In the genomic region with DNA sequence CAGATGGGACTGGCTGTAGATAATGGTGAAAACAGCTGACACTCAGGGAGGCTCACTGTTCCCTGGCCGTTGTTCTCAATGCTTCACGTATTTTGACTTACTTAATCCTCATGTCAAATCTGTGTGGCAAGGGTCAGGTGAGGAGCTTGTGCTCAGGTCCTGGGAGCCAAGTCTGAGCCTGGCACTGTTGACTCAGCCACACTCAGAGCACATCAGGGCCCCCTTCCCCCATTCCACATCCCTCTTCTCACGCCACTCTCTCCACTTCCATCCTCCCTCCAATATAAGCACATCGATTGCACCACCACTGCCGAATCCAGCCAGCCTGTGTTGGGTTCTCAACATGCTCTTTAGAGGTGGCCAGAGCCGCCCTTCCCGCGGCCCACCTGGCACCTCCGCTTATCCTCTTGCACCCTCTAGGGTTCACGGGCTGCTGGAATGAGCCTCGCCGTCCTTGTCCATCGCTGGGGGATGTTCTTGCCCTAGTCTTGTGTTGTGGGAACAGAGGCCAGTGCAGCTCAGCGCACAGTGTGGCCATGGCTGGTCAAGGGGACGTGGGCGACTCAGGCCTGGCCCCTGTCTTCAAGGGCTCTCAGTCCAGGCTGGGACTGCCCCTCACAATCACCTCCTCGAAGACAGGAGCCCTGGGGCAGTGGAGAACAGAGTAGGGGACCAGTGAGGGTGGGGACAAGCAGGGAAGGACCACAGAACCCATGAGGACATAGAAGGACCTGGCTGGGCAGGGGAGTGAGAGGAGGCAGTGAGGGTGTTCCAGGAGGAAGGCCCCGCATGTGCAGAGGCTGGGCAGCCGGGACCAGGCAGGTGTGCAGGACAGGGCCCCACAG, we compare ENCODE assay signal across 11 cellular contexts. TPM values are rescaled to one million over a fixed set of nuclear protein-coding genes. Genes with fewer than 3 reads are reported as not detected.
A peak's percentile ranks its signal among the peaks of the same experiment; 100 is the strongest.
DNase-seq lines count a peak whose midpoint lies in the region; ATAC-seq and TF ChIP-seq lines count a peak whose summit lies in the region.
"Had no signal": no experiment of that assay in that cellular context is flagged by ENCODE, and none has a peak within 500 bp of the region (broad histone marks: within the 10 kb centered on the region; RNA-seq: fewer than 3 reads in every experiment).

No MANE protein-coding gene starts in this region.

- ATAC-seq in sciatic nerve: no peak
- no peak for ATAC-seq in HG03571 (IDR thresholded peaks at IDR 0.05; ENCODE audit: unreplicated experiment)
- ATAC-seq in GM19023 (IDR thresholded peaks at IDR 0.05; ENCODE audit: unreplicated experiment): no peak

- peak; percentile 84 for DNase-seq in GM04503 (ENCODE audit: low read depth)
- DNase-seq in SJCRH30: peak; percentile 37 to 53
- DNase-seq in fibroblast of the conjunctiva (ENCODE audit: low read depth): peak; percentile 91
- DNase-seq in sciatic nerve (ENCODE audit: low spot score): peak; percentile 39
- DNase-seq in nucleus accumbens (lab: John Stamatoyannopoulos, UW): no peak
- no peak for DNase-seq in dorsolateral prefrontal cortex
- DNase-seq: NCI-H1048, small intestine had no signal

- peaks cover 8% of the 10 kb centered on the region; the same call in 1 of the 2 replicates for H3K4me1 ChIP-seq in SJCRH30

- peak overlapping the region; percentile 38 for H3K27ac ChIP-seq in SJCRH30
- H3K27ac ChIP-seq in dorsolateral prefrontal cortex: no peak overlapping the region

- H3K4me3 ChIP-seq in SJCRH30 (no peak overlapping the region), dorsolateral prefrontal cortex (no peak overlapping the region)

- intact Hi-C loops in sciatic nerve (cut with DNase I) (no loop called here), dorsolateral prefrontal cortex (cut with DNase I) (no loop called here)

- TF ChIP-seq CTCF in dorsolateral prefrontal cortex (IDR thresholded peaks at IDR 0.05 in 54 of 56, conservative IDR thresholded peaks at IDR 0.05 in 2 of 56; ENCODE audit: low read depth in 1 of 56, partially characterized antibody in 56 of 56): no peak

- H3K9me3 ChIP-seq in SJCRH30 (replicated peaks): no peaks in the 10 kb centered on the region

- H3K27me3 ChIP-seq in SJCRH30 (no peaks in the 10 kb centered on the region), dorsolateral prefrontal cortex (peaks cover 0 to 3% (median 0%) of the 10 kb centered on the region in 45 donors)

- peaks cover 18% of the 10 kb centered on the region for H3K36me3 ChIP-seq in SJCRH30

RNA-seq across cellular contexts. Expression of a gene that starts 40.3 kb away (rescaled TPM):
- 13.8 and 14.3 TPM in 2 replicates for total RNA-seq in SJCRH30 (2014; rRNA removed; shearing (Covaris generic))
- 71.3 TPM for total RNA-seq in sciatic nerve
- total RNA-seq in dorsolateral prefrontal cortex: 10 to 100 TPM in 9 of 120 experiments, 1 to 10 TPM in 111; 2.6 to 15.7 (median 5.9) TPM

RNA-seq across cellular contexts. Expression of a gene that starts 42.9 kb away (rescaled TPM):
- total RNA-seq in SJCRH30 (2014; rRNA removed; shearing (Covaris generic)): 9.5 and 9.9 TPM in 2 replicates
- total RNA-seq in sciatic nerve (12.5 TPM), dorsolateral prefrontal cortex (1 to 10 TPM in 62 of 120 experiments, under 1 TPM in 58; 0.34 to 5.3 (median 1.1) TPM)
- total RNA-seq: NCI-H460 had no signal

Comparison
In these comparisons a context has a peak if more than half of its experiments do, and no peak if none do; other contexts are left out.
1. DNase-seq: peak in GM04503 (single experiment), SJCRH30 (2 of 2), fibroblast of the conjunctiva (single experiment) and sciatic nerve (single experiment); none in nucleus accumbens (0 of 56) and dorsolateral prefrontal cortex (0 of 10).